In the genomic region with DNA sequence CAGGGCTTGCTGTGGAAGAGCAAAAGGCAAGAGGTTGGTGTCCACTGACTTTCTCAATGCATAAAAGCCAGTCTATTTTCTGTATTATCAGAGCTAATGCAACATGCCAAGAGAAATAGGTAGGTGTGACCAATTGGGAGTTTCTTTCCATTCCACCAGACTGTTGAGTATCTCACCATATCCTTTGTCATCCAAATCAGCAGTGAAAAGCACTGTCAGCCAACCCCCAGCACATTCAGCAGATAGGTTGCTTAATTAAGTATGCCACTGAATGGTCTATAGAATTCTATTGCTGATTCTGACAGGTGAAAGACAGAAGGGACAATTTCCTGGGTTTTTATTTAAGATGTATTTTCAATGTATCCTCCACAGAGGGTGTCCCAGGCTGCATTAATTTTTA, we compare ENCODE assay signal across 23 cellular contexts.
"Had no signal": no experiment of that assay in that cellular context is flagged by ENCODE, and none has a peak within 500 bp of the region (broad histone marks: within the 10 kb centered on the region; RNA-seq: fewer than 3 reads in every experiment).

No MANE protein-coding gene starts in this region.

- DNase-seq: IMR-90, Karpas-422, KG1, MM.1S, NCI-H1092 treated with DMSO at 0.1 percent for 48 hours, NCI-H1436, NCI-H187, NCI-H2029, NCI-H2081 treated with DMSO at 0.1 percent for 48 hours, NCI-H2171, NCI-H226, NCI-H446, NCI-H510A, NCI-H524 treated with DMSO at 0.1 percent for 48 hours, NCI-H69, NCI-H774, PC-3, SHP77 treated with DMSO at 0.1 percent for 48 hours had no signal

- H3K9me3 ChIP-seq: SJSA1 had no signal

- H3K27ac ChIP-seq: HL-60, RWPE1, SJSA1, SK-N-MC had no signal

- H3K4me3 ChIP-seq: SJSA1, SK-N-MC had no signal

- ATAC-seq: Panc1, PC-3 had no signal

- H3K27me3 ChIP-seq: SJSA1 had no signal

- H3K36me3 ChIP-seq: SJSA1 had no signal

- H3K4me1 ChIP-seq: SJSA1 had no signal
